ENCODE assay signal across 1 cellular context in the genomic region with DNA sequence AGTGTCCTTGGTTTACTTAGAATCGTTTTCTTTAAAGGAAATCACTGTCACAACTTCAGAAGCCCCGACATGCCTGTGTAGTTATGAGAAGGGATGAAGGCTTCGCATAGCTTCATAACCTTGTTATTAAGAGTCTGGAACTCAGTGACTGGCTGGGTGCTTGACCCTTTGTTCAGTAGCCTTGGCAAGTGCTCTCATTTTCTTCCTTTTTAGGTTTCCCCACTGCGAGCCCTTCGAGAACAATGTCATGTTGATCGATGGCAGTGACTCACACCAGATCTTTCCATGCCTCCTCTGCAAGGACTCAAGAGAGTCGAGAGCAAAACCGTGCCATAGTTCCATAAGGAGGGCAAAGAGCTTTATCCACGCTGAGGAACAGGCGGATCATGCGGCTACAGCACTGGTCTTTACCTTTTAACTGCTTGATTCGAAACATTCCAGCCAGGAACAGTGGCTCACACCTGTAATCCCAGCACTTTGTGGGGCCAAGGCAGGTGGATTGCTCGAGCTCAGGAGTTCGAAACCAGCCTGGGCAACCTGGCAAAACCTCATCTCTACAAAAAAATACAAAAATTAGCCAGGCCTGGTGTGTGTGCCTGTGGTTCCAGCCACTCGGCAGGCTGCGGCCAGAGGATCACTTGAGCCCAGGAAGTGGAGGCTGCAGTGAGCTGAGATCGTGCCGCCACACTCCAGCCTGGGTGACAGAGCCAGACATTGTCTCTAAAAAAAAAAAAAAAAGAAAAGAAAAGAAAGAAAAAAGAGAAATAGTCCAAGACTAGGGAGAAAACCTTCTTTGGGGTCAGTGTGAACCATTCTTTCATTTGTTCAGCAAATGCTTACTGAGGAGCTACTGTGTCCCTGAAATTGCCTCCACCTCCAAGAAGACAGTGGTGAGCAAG.
TF ChIP-seq lines count a peak whose summit lies in the region.

No MANE protein-coding gene starts in this region.

TF ChIP-seq in K562, 482 proteins besides CTCF, POLR2A, EP300 and RAD21 (continued from another document and continues in another):
- TF ChIP-seq, protein P1, sequence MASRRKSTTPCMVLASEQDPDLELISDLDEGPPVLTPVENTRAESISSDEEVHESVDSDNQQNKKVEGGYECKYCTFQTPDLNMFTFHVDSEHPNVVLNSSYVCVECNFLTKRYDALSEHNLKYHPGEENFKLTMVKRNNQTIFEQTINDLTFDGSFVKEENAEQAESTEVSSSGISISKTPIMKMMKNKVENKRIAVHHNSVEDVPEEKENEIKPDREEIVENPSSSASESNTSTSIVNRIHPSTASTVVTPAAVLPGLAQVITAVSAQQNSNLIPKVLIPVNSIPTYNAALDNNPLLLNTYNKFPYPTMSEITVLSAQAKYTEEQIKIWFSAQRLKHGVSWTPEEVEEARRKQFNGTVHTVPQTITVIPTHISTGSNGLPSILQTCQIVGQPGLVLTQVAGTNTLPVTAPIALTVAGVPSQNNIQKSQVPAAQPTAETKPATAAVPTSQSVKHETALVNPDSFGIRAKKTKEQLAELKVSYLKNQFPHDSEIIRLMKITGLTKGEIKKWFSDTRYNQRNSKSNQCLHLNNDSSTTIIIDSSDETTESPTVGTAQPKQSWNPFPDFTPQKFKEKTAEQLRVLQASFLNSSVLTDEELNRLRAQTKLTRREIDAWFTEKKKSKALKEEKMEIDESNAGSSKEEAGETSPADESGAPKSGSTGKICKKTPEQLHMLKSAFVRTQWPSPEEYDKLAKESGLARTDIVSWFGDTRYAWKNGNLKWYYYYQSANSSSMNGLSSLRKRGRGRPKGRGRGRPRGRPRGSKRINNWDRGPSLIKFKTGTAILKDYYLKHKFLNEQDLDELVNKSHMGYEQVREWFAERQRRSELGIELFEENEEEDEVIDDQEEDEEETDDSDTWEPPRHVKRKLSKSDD (conservative IDR thresholded peaks at IDR 0.05; ENCODE audit: low read length) = no peak
- TF ChIP-seq, protein P2, sequence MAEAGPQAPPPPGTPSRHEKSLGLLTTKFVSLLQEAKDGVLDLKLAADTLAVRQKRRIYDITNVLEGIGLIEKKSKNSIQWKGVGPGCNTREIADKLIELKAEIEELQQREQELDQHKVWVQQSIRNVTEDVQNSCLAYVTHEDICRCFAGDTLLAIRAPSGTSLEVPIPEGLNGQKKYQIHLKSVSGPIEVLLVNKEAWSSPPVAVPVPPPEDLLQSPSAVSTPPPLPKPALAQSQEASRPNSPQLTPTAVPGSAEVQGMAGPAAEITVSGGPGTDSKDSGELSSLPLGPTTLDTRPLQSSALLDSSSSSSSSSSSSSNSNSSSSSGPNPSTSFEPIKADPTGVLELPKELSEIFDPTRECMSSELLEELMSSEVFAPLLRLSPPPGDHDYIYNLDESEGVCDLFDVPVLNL (CRISPR knock-in tag; IDR thresholded peaks at IDR 0.05; ENCODE audit: low read depth) = no peak
- TF ChIP-seq ESRRA (IDR thresholded peaks at IDR 0.05; ENCODE audit: borderline replicate concordance, low read depth) = no peak
- no peak for TF ChIP-seq BRF1 (IDR thresholded peaks at IDR 0.05; ENCODE audit: borderline replicate concordance, extremely low read depth, insufficient read length)
- TF ChIP-seq NR2C2 (CRISPR knock-in tag; IDR thresholded peaks at IDR 0.05) = no peak
- TF ChIP-seq NR2C2 (tag; IDR thresholded peaks at IDR 0.05) = peak; percentile 26; the same call in 1 of the 2 replicates
- TF ChIP-seq ZZZ3 (IDR thresholded peaks at IDR 0.05) = no peak
- peak in 1 of 2 experiments; percentile 70; a peak in 2 of 4 replicates for TF ChIP-seq SRF (CRISPR knock-in tag; IDR thresholded peaks at IDR 0.05)
- TF ChIP-seq ZNF780A (CRISPR knock-in tag; IDR thresholded peaks at IDR 0.05) = no peak
- no peak for TF ChIP-seq ZNF57 (CRISPR knock-in tag; IDR thresholded peaks at IDR 0.05)
- TF ChIP-seq JUND (IDR thresholded peaks at IDR 0.05; ENCODE audit: borderline replicate concordance, low read depth, low read length) = peak; percentile 88
- peak; percentile 84; the same call in 1 of the 3 replicates for TF ChIP-seq JUND (tag; IDR thresholded peaks at IDR 0.05; ENCODE audit: borderline replicate concordance, low read depth, low read length)
- TF ChIP-seq, protein P3, sequence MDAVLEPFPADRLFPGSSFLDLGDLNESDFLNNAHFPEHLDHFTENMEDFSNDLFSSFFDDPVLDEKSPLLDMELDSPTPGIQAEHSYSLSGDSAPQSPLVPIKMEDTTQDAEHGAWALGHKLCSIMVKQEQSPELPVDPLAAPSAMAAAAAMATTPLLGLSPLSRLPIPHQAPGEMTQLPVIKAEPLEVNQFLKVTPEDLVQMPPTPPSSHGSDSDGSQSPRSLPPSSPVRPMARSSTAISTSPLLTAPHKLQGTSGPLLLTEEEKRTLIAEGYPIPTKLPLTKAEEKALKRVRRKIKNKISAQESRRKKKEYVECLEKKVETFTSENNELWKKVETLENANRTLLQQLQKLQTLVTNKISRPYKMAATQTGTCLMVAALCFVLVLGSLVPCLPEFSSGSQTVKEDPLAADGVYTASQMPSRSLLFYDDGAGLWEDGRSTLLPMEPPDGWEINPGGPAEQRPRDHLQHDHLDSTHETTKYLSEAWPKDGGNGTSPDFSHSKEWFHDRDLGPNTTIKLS (IDR thresholded peaks at IDR 0.05; ENCODE audit: borderline replicate concordance, low read depth) = no peak
- TF ChIP-seq FOXJ3 (CRISPR knock-in tag; IDR thresholded peaks at IDR 0.05) = no peak
- TF ChIP-seq, protein P4, sequence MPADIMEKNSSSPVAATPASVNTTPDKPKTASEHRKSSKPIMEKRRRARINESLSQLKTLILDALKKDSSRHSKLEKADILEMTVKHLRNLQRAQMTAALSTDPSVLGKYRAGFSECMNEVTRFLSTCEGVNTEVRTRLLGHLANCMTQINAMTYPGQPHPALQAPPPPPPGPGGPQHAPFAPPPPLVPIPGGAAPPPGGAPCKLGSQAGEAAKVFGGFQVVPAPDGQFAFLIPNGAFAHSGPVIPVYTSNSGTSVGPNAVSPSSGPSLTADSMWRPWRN (IDR thresholded peaks at IDR 0.05; ENCODE audit: low read depth) = no peak
- TF ChIP-seq, protein P5, sequence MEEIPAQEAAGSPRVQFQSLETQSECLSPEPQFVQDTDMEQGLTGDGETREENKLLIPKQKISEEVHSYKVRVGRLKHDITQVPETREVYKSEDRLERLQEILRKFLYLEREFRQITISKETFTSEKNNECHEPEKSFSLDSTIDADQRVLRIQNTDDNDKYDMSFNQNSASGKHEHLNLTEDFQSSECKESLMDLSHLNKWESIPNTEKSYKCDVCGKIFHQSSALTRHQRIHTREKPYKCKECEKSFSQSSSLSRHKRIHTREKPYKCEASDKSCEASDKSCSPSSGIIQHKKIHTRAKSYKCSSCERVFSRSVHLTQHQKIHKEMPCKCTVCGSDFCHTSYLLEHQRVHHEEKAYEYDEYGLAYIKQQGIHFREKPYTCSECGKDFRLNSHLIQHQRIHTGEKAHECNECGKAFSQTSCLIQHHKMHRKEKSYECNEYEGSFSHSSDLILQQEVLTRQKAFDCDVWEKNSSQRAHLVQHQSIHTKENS (CRISPR knock-in tag; IDR thresholded peaks at IDR 0.05) = no peak
- 0 out of 2 replicates have a peak, but pooled peaks have one; percentile 42 for TF ChIP-seq NBN (IDR thresholded peaks at IDR 0.05; ENCODE audit: low read depth)
- TF ChIP-seq PTRF (tag; IDR thresholded peaks at IDR 0.05) = no peak
- peak; percentile 67 for TF ChIP-seq ARHGAP35 (IDR thresholded peaks at IDR 0.05; ENCODE audit: partially characterized antibody)
- no peak for TF ChIP-seq KLF16 (IDR thresholded peaks at IDR 0.05)
- TF ChIP-seq SIN3A (IDR thresholded peaks at IDR 0.05; ENCODE audit: borderline replicate concordance in 2 of 2, control insufficient read depth in 1 of 2, low read depth in 2 of 2, low read length in 2 of 2) = no peak
- no peak for TF ChIP-seq BMI1 (IDR thresholded peaks at IDR 0.05; ENCODE audit: low read length)
- no peak for TF ChIP-seq CBFA2T2 (conservative IDR thresholded peaks at IDR 0.05)
- TF ChIP-seq, protein P6, sequence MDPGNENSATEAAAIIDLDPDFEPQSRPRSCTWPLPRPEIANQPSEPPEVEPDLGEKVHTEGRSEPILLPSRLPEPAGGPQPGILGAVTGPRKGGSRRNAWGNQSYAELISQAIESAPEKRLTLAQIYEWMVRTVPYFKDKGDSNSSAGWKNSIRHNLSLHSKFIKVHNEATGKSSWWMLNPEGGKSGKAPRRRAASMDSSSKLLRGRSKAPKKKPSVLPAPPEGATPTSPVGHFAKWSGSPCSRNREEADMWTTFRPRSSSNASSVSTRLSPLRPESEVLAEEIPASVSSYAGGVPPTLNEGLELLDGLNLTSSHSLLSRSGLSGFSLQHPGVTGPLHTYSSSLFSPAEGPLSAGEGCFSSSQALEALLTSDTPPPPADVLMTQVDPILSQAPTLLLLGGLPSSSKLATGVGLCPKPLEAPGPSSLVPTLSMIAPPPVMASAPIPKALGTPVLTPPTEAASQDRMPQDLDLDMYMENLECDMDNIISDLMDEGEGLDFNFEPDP (CRISPR knock-in tag; IDR thresholded peaks at IDR 0.05) = no peak
- TF ChIP-seq, protein P7, sequence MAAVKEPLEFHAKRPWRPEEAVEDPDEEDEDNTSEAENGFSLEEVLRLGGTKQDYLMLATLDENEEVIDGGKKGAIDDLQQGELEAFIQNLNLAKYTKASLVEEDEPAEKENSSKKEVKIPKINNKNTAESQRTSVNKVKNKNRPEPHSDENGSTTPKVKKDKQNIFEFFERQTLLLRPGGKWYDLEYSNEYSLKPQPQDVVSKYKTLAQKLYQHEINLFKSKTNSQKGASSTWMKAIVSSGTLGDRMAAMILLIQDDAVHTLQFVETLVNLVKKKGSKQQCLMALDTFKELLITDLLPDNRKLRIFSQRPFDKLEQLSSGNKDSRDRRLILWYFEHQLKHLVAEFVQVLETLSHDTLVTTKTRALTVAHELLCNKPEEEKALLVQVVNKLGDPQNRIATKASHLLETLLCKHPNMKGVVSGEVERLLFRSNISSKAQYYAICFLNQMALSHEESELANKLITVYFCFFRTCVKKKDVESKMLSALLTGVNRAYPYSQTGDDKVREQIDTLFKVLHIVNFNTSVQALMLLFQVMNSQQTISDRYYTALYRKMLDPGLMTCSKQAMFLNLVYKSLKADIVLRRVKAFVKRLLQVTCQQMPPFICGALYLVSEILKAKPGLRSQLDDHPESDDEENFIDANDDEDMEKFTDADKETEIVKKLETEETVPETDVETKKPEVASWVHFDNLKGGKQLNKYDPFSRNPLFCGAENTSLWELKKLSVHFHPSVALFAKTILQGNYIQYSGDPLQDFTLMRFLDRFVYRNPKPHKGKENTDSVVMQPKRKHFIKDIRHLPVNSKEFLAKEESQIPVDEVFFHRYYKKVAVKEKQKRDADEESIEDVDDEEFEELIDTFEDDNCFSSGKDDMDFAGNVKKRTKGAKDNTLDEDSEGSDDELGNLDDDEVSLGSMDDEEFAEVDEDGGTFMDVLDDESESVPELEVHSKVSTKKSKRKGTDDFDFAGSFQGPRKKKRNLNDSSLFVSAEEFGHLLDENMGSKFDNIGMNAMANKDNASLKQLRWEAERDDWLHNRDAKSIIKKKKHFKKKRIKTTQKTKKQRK (IDR thresholded peaks at IDR 0.05; ENCODE audit: borderline replicate concordance, low read depth, low read length) = no peak
- peak; percentile 30 for TF ChIP-seq FOS (IDR thresholded peaks at IDR 0.05; ENCODE audit: extremely low read depth, insufficient read length)
- TF ChIP-seq, protein P8, sequence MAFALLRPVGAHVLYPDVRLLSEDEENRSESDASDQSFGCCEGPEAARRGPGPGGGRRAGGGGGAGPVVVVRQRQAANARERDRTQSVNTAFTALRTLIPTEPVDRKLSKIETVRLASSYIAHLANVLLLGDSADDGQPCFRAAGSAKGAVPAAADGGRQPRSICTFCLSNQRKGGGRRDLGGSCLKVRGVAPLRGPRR (CRISPR knock-in tag; IDR thresholded peaks at IDR 0.05) = no peak
- 0 out of 4 replicates have a peak, but pooled peaks of 1 of the 2 experiments have one; percentile 12 for TF ChIP-seq SIX5 (IDR thresholded peaks at IDR 0.05; ENCODE audit: borderline replicate concordance in 1 of 2, insufficient read depth in 1 of 2, low read depth in 1 of 2, low read length in 2 of 2)
- TF ChIP-seq SRSF9 (IDR thresholded peaks at IDR 0.05; ENCODE audit: borderline replicate concordance, low read depth, low read length) = no peak
- TF ChIP-seq EZH2 (IDR thresholded peaks at IDR 0.05; ENCODE audit: borderline replicate concordance, low read depth, low read length) = no peak
- TF ChIP-seq ZBTB1 (CRISPR knock-in tag; IDR thresholded peaks at IDR 0.05; ENCODE audit: borderline replicate concordance, low read depth) = no peak
- TF ChIP-seq, protein P9, sequence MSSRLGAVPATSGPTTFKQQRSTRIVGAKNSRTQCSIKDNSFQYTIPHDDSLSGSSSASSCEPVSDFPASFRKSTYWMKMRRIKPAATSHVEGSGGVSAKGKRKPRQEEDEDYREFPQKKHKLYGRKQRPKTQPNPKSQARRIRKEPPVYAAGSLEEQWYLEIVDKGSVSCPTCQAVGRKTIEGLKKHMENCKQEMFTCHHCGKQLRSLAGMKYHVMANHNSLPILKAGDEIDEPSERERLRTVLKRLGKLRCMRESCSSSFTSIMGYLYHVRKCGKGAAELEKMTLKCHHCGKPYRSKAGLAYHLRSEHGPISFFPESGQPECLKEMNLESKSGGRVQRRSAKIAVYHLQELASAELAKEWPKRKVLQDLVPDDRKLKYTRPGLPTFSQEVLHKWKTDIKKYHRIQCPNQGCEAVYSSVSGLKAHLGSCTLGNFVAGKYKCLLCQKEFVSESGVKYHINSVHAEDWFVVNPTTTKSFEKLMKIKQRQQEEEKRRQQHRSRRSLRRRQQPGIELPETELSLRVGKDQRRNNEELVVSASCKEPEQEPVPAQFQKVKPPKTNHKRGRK (tag; IDR thresholded peaks at IDR 0.05) = 0 out of 2 replicates have a peak, but pooled peaks have one; percentile 46
- TF ChIP-seq SMARCE1 (IDR thresholded peaks at IDR 0.05) = peak; percentile 33; the same call in 1 of the 2 replicates
- TF ChIP-seq POLR2AphosphoS5 (IDR thresholded peaks at IDR 0.05; ENCODE audit: control insufficient read depth, insufficient read depth, low read depth, low read length) = no peak
- TF ChIP-seq RBM39 (optimal IDR thresholded peaks at IDR 0.05; ENCODE audit: low read depth, low read length) = no peak
- no peak for TF ChIP-seq GABPB2 (CRISPR knock-in tag; conservative IDR thresholded peaks at IDR 0.05)
- TF ChIP-seq, protein P10, sequence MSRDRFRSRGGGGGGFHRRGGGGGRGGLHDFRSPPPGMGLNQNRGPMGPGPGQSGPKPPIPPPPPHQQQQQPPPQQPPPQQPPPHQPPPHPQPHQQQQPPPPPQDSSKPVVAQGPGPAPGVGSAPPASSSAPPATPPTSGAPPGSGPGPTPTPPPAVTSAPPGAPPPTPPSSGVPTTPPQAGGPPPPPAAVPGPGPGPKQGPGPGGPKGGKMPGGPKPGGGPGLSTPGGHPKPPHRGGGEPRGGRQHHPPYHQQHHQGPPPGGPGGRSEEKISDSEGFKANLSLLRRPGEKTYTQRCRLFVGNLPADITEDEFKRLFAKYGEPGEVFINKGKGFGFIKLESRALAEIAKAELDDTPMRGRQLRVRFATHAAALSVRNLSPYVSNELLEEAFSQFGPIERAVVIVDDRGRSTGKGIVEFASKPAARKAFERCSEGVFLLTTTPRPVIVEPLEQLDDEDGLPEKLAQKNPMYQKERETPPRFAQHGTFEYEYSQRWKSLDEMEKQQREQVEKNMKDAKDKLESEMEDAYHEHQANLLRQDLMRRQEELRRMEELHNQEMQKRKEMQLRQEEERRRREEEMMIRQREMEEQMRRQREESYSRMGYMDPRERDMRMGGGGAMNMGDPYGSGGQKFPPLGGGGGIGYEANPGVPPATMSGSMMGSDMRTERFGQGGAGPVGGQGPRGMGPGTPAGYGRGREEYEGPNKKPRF (IDR thresholded peaks at IDR 0.05; ENCODE audit: low read depth, low read length) = no peak
- TF ChIP-seq TAF9B (IDR thresholded peaks at IDR 0.05; ENCODE audit: partially characterized antibody) = no peak
- no peak for TF ChIP-seq ZFX (CRISPR knock-in tag; IDR thresholded peaks at IDR 0.05)
- no peak for TF ChIP-seq CBX5 (IDR thresholded peaks at IDR 0.05; ENCODE audit: borderline replicate concordance, low read depth)
- no peak for TF ChIP-seq HDAC1 (IDR thresholded peaks at IDR 0.05)
- peak; percentile 38; the same call in 1 of the 2 replicates for TF ChIP-seq HLTF (IDR thresholded peaks at IDR 0.05)
